In the genomic region with DNA sequence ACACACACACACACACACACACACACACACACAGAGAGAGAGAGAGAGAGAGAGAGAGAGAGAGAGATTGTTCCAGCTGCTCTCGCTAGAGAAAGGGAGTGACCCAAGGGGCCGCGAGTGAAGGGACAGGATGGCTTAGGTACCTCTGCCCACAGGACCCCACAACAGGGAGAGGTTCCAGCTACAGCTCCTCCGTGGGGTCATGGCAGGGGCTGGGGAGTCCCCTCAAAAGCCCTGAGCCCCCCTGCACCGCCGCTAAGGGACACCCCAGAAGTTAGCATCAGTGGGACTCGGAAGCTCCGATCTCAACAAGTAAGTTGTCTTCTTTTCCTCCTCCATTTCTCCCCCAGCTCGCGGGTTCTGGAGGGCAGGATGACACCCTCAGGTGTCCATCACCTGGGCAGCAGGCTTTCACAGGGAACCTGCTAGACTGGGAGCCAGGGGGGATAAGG, we compare ENCODE assay signal across 1 cellular context.
TF ChIP-seq lines count a peak whose summit lies in the region.

No MANE protein-coding gene starts in this region.

TF ChIP-seq in SK-N-SH treated with all-trans-retinoic acid at 6 μM for 48 hours, 23 proteins besides CTCF, POLR2A, EP300 and RAD21 (continued from another document):
- TF ChIP-seq, protein P1, sequence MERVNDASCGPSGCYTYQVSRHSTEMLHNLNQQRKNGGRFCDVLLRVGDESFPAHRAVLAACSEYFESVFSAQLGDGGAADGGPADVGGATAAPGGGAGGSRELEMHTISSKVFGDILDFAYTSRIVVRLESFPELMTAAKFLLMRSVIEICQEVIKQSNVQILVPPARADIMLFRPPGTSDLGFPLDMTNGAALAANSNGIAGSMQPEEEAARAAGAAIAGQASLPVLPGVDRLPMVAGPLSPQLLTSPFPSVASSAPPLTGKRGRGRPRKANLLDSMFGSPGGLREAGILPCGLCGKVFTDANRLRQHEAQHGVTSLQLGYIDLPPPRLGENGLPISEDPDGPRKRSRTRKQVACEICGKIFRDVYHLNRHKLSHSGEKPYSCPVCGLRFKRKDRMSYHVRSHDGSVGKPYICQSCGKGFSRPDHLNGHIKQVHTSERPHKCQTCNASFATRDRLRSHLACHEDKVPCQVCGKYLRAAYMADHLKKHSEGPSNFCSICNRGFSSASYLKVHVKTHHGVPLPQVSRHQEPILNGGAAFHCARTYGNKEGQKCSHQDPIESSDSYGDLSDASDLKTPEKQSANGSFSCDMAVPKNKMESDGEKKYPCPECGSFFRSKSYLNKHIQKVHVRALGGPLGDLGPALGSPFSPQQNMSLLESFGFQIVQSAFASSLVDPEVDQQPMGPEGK (CRISPR knock-in tag; IDR thresholded peaks at IDR 0.05; ENCODE audit: borderline replicate concordance), result no peak
- no peak for TF ChIP-seq TOX (CRISPR knock-in tag; IDR thresholded peaks at IDR 0.05; ENCODE audit: borderline replicate concordance)
- TF ChIP-seq ZFP3 (CRISPR knock-in tag; IDR thresholded peaks at IDR 0.05), result no peak
- no peak for TF ChIP-seq RARB (CRISPR knock-in tag; IDR thresholded peaks at IDR 0.05)
- no peak for TF ChIP-seq ISL1 (CRISPR knock-in tag; IDR thresholded peaks at IDR 0.05)
- TF ChIP-seq ARNTL (CRISPR knock-in tag; IDR thresholded peaks at IDR 0.05; ENCODE audit: borderline replicate concordance, low read depth), result no peak
- no peak for TF ChIP-seq PPARA (CRISPR knock-in tag; IDR thresholded peaks at IDR 0.05; ENCODE audit: borderline replicate concordance)
- no peak for TF ChIP-seq ZC3H10 (CRISPR knock-in tag; IDR thresholded peaks at IDR 0.05)
- TF ChIP-seq TCF4 (CRISPR knock-in tag; IDR thresholded peaks at IDR 0.05; ENCODE audit: borderline replicate concordance), result no peak
- TF ChIP-seq ESRRG (CRISPR knock-in tag; IDR thresholded peaks at IDR 0.05), result no peak
- TF ChIP-seq, protein P2, sequence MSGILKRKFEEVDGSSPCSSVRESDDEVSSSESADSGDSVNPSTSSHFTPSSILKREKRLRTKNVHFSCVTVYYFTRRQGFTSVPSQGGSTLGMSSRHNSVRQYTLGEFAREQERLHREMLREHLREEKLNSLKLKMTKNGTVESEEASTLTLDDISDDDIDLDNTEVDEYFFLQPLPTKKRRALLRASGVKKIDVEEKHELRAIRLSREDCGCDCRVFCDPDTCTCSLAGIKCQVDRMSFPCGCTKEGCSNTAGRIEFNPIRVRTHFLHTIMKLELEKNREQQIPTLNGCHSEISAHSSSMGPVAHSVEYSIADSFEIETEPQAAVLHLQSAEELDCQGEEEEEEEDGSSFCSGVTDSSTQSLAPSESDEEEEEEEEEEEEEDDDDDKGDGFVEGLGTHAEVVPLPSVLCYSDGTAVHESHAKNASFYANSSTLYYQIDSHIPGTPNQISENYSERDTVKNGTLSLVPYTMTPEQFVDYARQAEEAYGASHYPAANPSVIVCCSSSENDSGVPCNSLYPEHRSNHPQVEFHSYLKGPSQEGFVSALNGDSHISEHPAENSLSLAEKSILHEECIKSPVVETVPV (CRISPR knock-in tag; IDR thresholded peaks at IDR 0.05), result no peak
- no peak for TF ChIP-seq GLIS3 (CRISPR knock-in tag; IDR thresholded peaks at IDR 0.05)
